In genomic region chr1:159843459-159843858, GRCh38 we compare ENCODE assay signal across 21 cellular contexts. TPM values are rescaled to one million over a fixed set of nuclear protein-coding genes. Genes with fewer than 3 reads are reported as not detected.
DNase-seq lines count a peak whose midpoint lies in the region; TF ChIP-seq lines count a peak whose summit lies in the region.
"Had no signal": no experiment of that assay in that cellular context is flagged by ENCODE, and none has a peak within 500 bp of the region (broad histone marks: within the 10 kb centered on the region; RNA-seq: fewer than 3 reads in every experiment).

No MANE protein-coding gene starts in this region.

- DNase-seq in MCF 10A (ENCODE audit: unreplicated experiment), result peak; percentile 51
- no peak for DNase-seq in mammary epithelial cell
- DNase-seq in RPMI7951 (ENCODE audit: low read depth), result peak; percentile 52
- peak; percentile 51 for DNase-seq in glomerular visceral epithelial cell (ENCODE audit: extremely low spot score)
- DNase-seq in mesenteric fat pad (ENCODE audit: low spot score), result no peak
- DNase-seq in HCEC 1CT, result no peak
- no peak for DNase-seq in 8988T
- DNase-seq: BE2C, H7, HFFc6, KG1, NCI-H1048, NCI-H1417 treated with DMSO at 0.1 percent for 48 hours, NCI-H187, NCI-H2107, NCI-H446 treated with DMSO at 0.1 percent for 48 hours, NCI-H526 treated with DMSO at 0.1 percent for 48 hours, PC-3, SJCRH30 had no signal

- BruUV-seq in MCF 10A (replicated peaks; lab: Mats Ljungman, UMichigan) (no TSS peak), mammary epithelial cell (replicated peaks; lab: Mats Ljungman, UMichigan) (no TSS peak)

- no peaks in the 10 kb centered on the region for H3K36me3 ChIP-seq in mammary epithelial cell (ENCODE audit: insufficient read depth, low read length)
- H3K36me3 ChIP-seq: BE2C, SJCRH30 had no signal

- POLR2A ChIA-PET in MCF 10A (lab: Yijun Ruan, JAX), result interaction anchor here (1.2 to 2.0 kb wide), 2 partner anchors 10 to 27 kb away, joined by 3 to 8 read pairs; no protein-coding TSS in a partner anchor

- intact Hi-C loops in MCF 10A (cut with micrococcal nuclease) (no loop called here), mammary epithelial cell (cut with micrococcal nuclease) (no loop called here)

- CTCF ChIA-PET in MCF 10A (lab: Yijun Ruan, JAX), result interaction anchor here (0.5 to 1.7 kb wide), 7 partner anchors 9 to 162 kb away, joined by 3 to 9 read pairs (median 4); no protein-coding TSS in a partner anchor
- CTCF ChIA-PET in mammary epithelial cell (lab: Charles Lee; ENCODE audit: low non-redundant PET), result no interaction called here

- H3K9me3 ChIP-seq in mammary epithelial cell (replicated peaks; ENCODE audit: insufficient read depth, low read length), result no peaks in the 10 kb centered on the region
- H3K9me3 ChIP-seq: BE2C, SJCRH30 had no signal

- no peaks in the 10 kb centered on the region for H3K9me3 Mint-ChIP-seq in MCF 10A (ENCODE audit: unreplicated experiment)

- no peaks in the 10 kb centered on the region for H4K20me1 ChIP-seq in mammary epithelial cell (ENCODE audit: insufficient read depth, low read length)

- no peak overlapping the region for H3K4me3 ChIP-seq in mammary epithelial cell (replicated peaks in 1 of 3; ENCODE audit: insufficient read depth in 1 of 3, low read depth in 2 of 3, low read length in 3 of 3)
- H3K4me3 ChIP-seq: SJCRH30 had no signal

- 80% methylated on average over 4 of the region's 4 CpGs for whole genome bisulfite sequencing in mammary epithelial cell (ENCODE audit: low coverage, missing lambda C conversion rate)

- no peak overlapping the region for H2AFZ ChIP-seq in mammary epithelial cell (ENCODE audit: low read depth, low read length)

- H3K9ac ChIP-seq in mammary epithelial cell (ENCODE audit: insufficient read depth, low read length), result no peak overlapping the region

- in situ Hi-C loops in mammary epithelial cell (cut with MboI; ENCODE audit: low sequenced_read_pairs in 2 of 2), result no loop called here

- no peak overlapping the region for H3K27ac Mint-ChIP-seq in MCF 10A (ENCODE audit: low read depth, unreplicated experiment)
- H3K27ac Mint-ChIP-seq: HFFc6 had no signal

- no peak overlapping the region for H3K4me2 ChIP-seq in mammary epithelial cell (ENCODE audit: insufficient read depth, low read depth, low read length)

- peaks cover 16% of the 10 kb centered on the region for H3K4me1 Mint-ChIP-seq in MCF 10A (ENCODE audit: insufficient read depth, unreplicated experiment)

- H3K36me3 Mint-ChIP-seq in MCF 10A (ENCODE audit: insufficient read depth, unreplicated experiment), result no peaks in the 10 kb centered on the region

- dilution Hi-C loops in mammary epithelial cell (cut with HindIII; ENCODE audit: low sequenced_read_pairs), result no loop called here

- H3K4me3 Mint-ChIP-seq in MCF 10A (ENCODE audit: unreplicated experiment), result no peak overlapping the region
- H3K4me3 Mint-ChIP-seq: HFFc6 had no signal

- no peaks in the 10 kb centered on the region for H3K4me1 ChIP-seq in mammary epithelial cell (ENCODE audit: insufficient read depth, low read length)
- H3K4me1 ChIP-seq: BE2C, SJCRH30 had no signal

- no peak overlapping the region for H3K27ac ChIP-seq in mammary epithelial cell (ENCODE audit: insufficient read depth, low read depth, low read length)
- H3K27ac ChIP-seq: SJCRH30 had no signal

- H3K27me3 Mint-ChIP-seq in MCF 10A (ENCODE audit: insufficient read depth, unreplicated experiment), result no peaks in the 10 kb centered on the region

- TF ChIP-seq CTCF in MCF 10A (IDR thresholded peaks at IDR 0.05; ENCODE audit: unreplicated experiment) (no peak), mammary epithelial cell (conservative IDR thresholded peaks at IDR 0.05 in 1 of 2, IDR thresholded peaks at IDR 0.05 in 1 of 2; ENCODE audit: extremely low read depth in 1 of 2, insufficient read depth in 1 of 2, low read depth in 1 of 2, low read length in 2 of 2) (no peak)

- no peaks in the 10 kb centered on the region for H3K79me2 ChIP-seq in mammary epithelial cell (ENCODE audit: insufficient read depth, low read length)

- H3K27me3 ChIP-seq in mammary epithelial cell (ENCODE audit: insufficient read depth, low read length), result no peaks in the 10 kb centered on the region
- H3K27me3 ChIP-seq: BE2C, SJCRH30 had no signal

RNA-seq across cellular contexts. Expression of gene SLAMF8, which starts 16.8 kb away (rescaled TPM):
- total RNA-seq in MCF 10A (2022), result not detected in 2 replicates
- not detected for total RNA-seq in mammary epithelial cell
- polyA plus RNA-seq in mammary epithelial cell, result not detected
- not detected for polyA minus RNA-seq in mammary epithelial cell
- 1.5 and 2.6 TPM in 2 replicates for total RNA-seq in RPMI7951 (2014; rRNA removed; shearing (Covaris generic))
- 11.3 TPM for total RNA-seq in mesenteric fat pad
- total RNA-seq: A673, H7, PC-3, SJCRH30 had no signal

RNA-seq across cellular contexts. Expression of gene VSIG8, which starts 19.0 kb away (rescaled TPM):
- total RNA-seq in MCF 10A (2022), result not detected in 2 replicates
- not detected for total RNA-seq in mammary epithelial cell
- polyA plus RNA-seq in mammary epithelial cell, result not detected
- polyA minus RNA-seq in mammary epithelial cell, result not detected
- total RNA-seq in RPMI7951 (2014; rRNA removed; shearing (Covaris generic)), result 0.20 TPM in 1 of 2 replicates, not detected in the other
- total RNA-seq in mesenteric fat pad, result not detected
- total RNA-seq: A673; H7; HFFc6; SJCRH30; T-helper 1 cell treated with Interleukin-12 subunit alpha and Interleukin-12 subunit beta and Interleukin-4 antibody, amounts not matched to agents 30 ng/mL and 1 ng/mL, for 36 hours had no signal

RNA-seq across cellular contexts. Expression of gene FCRL6, which starts 41.3 kb away (rescaled TPM):
- not detected in 2 replicates for total RNA-seq in MCF 10A (2022)
- not detected for total RNA-seq in mammary epithelial cell
- not detected for polyA plus RNA-seq in mammary epithelial cell
- not detected for polyA minus RNA-seq in mammary epithelial cell
- 0.10 TPM in 1 of 2 replicates, not detected in the other for total RNA-seq in RPMI7951 (2014; rRNA removed; shearing (Covaris generic))
- not detected for total RNA-seq in mesenteric fat pad
- total RNA-seq: H7, HFFc6, PC-3, SJCRH30 had no signal

RNA-seq across cellular contexts. Expression of gene CFAP45, which starts 56.5 kb away (rescaled TPM):
- 0.32 and 0.40 TPM in 2 replicates for total RNA-seq in MCF 10A (2022)
- under 1 TPM in 1 of 2 donors, not detected in 1; 0.82 TPM for total RNA-seq in mammary epithelial cell
- 0.36 TPM for polyA plus RNA-seq in mammary epithelial cell
- polyA minus RNA-seq in mammary epithelial cell, result not detected
- total RNA-seq in RPMI7951 (2014; rRNA removed; shearing (Covaris generic)), result 2.2 and 2.9 TPM in 2 replicates
- 0.64 TPM for total RNA-seq in mesenteric fat pad

Comparison
In these comparisons a context has a peak if more than half of its experiments do, and no peak if none do; other contexts are left out.
1. DNase-seq: peak in MCF 10A (single experiment), RPMI7951 (single experiment) and glomerular visceral epithelial cell (single experiment); none in mammary epithelial cell (single experiment), mesenteric fat pad (single experiment), HCEC 1CT (single experiment) and 8988T (single experiment).